15 cellular contexts compared by ENCODE assay signal in genomic region chr1:36164399-36164798, GRCh38. TPM values are rescaled to one million over a fixed set of nuclear protein-coding genes. Genes with fewer than 3 reads are reported as not detected.
DNase-seq lines count a peak whose midpoint lies in the region; ATAC-seq, FAIRE-seq and TF ChIP-seq lines count a peak whose summit lies in the region.
"Had no signal": no experiment of that assay in that cellular context is flagged by ENCODE, and none has a peak within 500 bp of the region (broad histone marks: within the 10 kb centered on the region; RNA-seq: fewer than 3 reads in every experiment).

No MANE protein-coding gene starts in this region.

- intact Hi-C loops in dendritic cell treated with granulocyte-macrophage colony-stimulating factor and Interleukin-4, amounts not matched to agents 40 ng/mL and 50 ng/mL, for 4 days (cut with micrococcal nuclease) = no loop called here
- intact Hi-C loops in gastrocnemius medialis (cut with DNase I; ENCODE audit: low total_unique reads) = no loop called here

- no peaks in the 10 kb centered on the region for H3K9me3 Mint-ChIP-seq in T-helper 2 cell treated with Interferon-gamma antibody and Interleukin-4, amounts not matched to agents 5 μg/mL and 100 μg/mL, for 36 hours
- H3K9me3 Mint-ChIP-seq in dendritic cell treated with granulocyte-macrophage colony-stimulating factor and Interleukin-4, amounts not matched to agents 40 ng/mL and 50 ng/mL, for 4 days = peaks cover 8% of the 10 kb centered on the region

- H3K4me3 ChIP-seq in LNCaP clone FGC (ENCODE audit: low read depth, low read length) (peak overlapping the region; percentile 25), gastrocnemius medialis (no peak overlapping the region)
- H3K4me3 ChIP-seq: PC-9, thoracic aorta had no signal

- H3K27me3 Mint-ChIP-seq in T-helper 2 cell treated with Interferon-gamma antibody and Interleukin-4, amounts not matched to agents 5 μg/mL and 100 μg/mL, for 36 hours (ENCODE audit: low read depth) = no peaks in the 10 kb centered on the region
- no peaks in the 10 kb centered on the region for H3K27me3 Mint-ChIP-seq in dendritic cell treated with granulocyte-macrophage colony-stimulating factor and Interleukin-4, amounts not matched to agents 40 ng/mL and 50 ng/mL, for 4 days

- FAIRE-seq in H54 (lab: Jason Lieb, UNC) = no peak
- FAIRE-seq: D721Med had no signal

- in situ Hi-C loops in gastrocnemius medialis (cut with MboI; ENCODE audit: low sequenced_read_pairs in 4 of 4) = no loop called here

- DNase-seq in T-helper 2 cell treated with Interferon-gamma antibody and Interleukin-4, amounts not matched to agents 5 μg/mL and 100 μg/mL, for 36 hours (ENCODE audit: low spot score) = no peak
- DNase-seq in T-helper 2 cell (no peak), LNCaP clone FGC (ENCODE audit: low read depth) (no peak), gastrocnemius medialis (no peak), SKM-1 (lab: John Stamatoyannopoulos, UW; ENCODE audit: unreplicated experiment) (no peak), H54 (ENCODE audit: insufficient read length, low spot score) (no peak), SKM-1 treated with dmso at 0.1 percent for 144 hours (lab: John Stamatoyannopoulos, UW; ENCODE audit: unreplicated experiment) (no peak)
- DNase-seq: cortex of kidney, NCI-H1092 treated with DMSO at 0.1 percent for 48 hours, NCI-H226, PC-9 had no signal

- H3K4me1 Mint-ChIP-seq in T-helper 2 cell treated with Interferon-gamma antibody and Interleukin-4, amounts not matched to agents 5 μg/mL and 100 μg/mL, for 36 hours (ENCODE audit: low read depth) = peaks cover 57% of the 10 kb centered on the region
- peaks cover 85% of the 10 kb centered on the region for H3K4me1 Mint-ChIP-seq in dendritic cell treated with granulocyte-macrophage colony-stimulating factor and Interleukin-4, amounts not matched to agents 40 ng/mL and 50 ng/mL, for 4 days (ENCODE audit: low read depth)

- H3K4me3 Mint-ChIP-seq in T-helper 2 cell treated with Interferon-gamma antibody and Interleukin-4, amounts not matched to agents 5 μg/mL and 100 μg/mL, for 36 hours = no peak overlapping the region
- no peak overlapping the region for H3K4me3 Mint-ChIP-seq in dendritic cell treated with granulocyte-macrophage colony-stimulating factor and Interleukin-4, amounts not matched to agents 40 ng/mL and 50 ng/mL, for 4 days

- peaks cover 50% of the 10 kb centered on the region for H3K36me3 Mint-ChIP-seq in T-helper 2 cell treated with Interferon-gamma antibody and Interleukin-4, amounts not matched to agents 5 μg/mL and 100 μg/mL, for 36 hours (ENCODE audit: low read depth)
- peaks cover 67% of the 10 kb centered on the region for H3K36me3 Mint-ChIP-seq in dendritic cell treated with granulocyte-macrophage colony-stimulating factor and Interleukin-4, amounts not matched to agents 40 ng/mL and 50 ng/mL, for 4 days (ENCODE audit: low read depth)

- peak overlapping the region; percentile 11 for H3K27ac Mint-ChIP-seq in T-helper 2 cell treated with Interferon-gamma antibody and Interleukin-4, amounts not matched to agents 5 μg/mL and 100 μg/mL, for 36 hours
- H3K27ac Mint-ChIP-seq in dendritic cell treated with granulocyte-macrophage colony-stimulating factor and Interleukin-4, amounts not matched to agents 40 ng/mL and 50 ng/mL, for 4 days = peak overlapping the region; percentile 79

- ATAC-seq in gastrocnemius medialis = no peak

- TF ChIP-seq CTCF in LNCaP clone FGC (IDR thresholded peaks at IDR 0.05; ENCODE audit: control insufficient read depth, extremely low read depth, insufficient read depth) (no peak), gastrocnemius medialis (IDR thresholded peaks at IDR 0.05 in 4 of 5, conservative IDR thresholded peaks at IDR 0.05 in 1 of 5) (no peak)

- no peaks in the 10 kb centered on the region for H3K27me3 ChIP-seq in gastrocnemius medialis

- H3K36me3 ChIP-seq in gastrocnemius medialis = no peaks in the 10 kb centered on the region

- no peaks in the 10 kb centered on the region for H3K9me3 ChIP-seq in gastrocnemius medialis
- H3K9me3 ChIP-seq: thoracic aorta had no signal

- peak overlapping the region; percentile 96 to 100 (median 99) for H3K27ac ChIP-seq in gastrocnemius medialis
- H3K27ac ChIP-seq: PC-9 had no signal

- peaks cover 88 to 95% of the 10 kb centered on the region in 2 donors for H3K4me1 ChIP-seq in gastrocnemius medialis

- TF ChIP-seq POLR2A in gastrocnemius medialis (IDR thresholded peaks at IDR 0.05) (no peak), H54 (IDR thresholded peaks at IDR 0.05; ENCODE audit: low read depth, low read length) (no peak)

RNA-seq across cellular contexts. Expression of gene MAP7D1, which starts 8.4 kb away (rescaled TPM):
- total RNA-seq in gastrocnemius medialis = 100 to 1,000 TPM; 376 to 967 (median 474) TPM

RNA-seq across cellular contexts. Expression of gene TRAPPC3, which starts 15.1 kb away (rescaled TPM):
- 10 to 100 TPM; 57.5 to 72.4 (median 63.5) TPM for total RNA-seq in gastrocnemius medialis

RNA-seq across cellular contexts. Expression of gene COL8A2, which starts 39.4 kb away (rescaled TPM):
- total RNA-seq in gastrocnemius medialis = 1 to 10 TPM in 1 of 4 donors, under 1 TPM in 3; 0.61 to 1.6 (median 0.81) TPM
- total RNA-seq: T-helper 2 cell treated with Interferon-gamma antibody and Interleukin-4, amounts not matched to agents 100 ng/mL and 5 ng/mL, for 36 hours had no signal

RNA-seq across cellular contexts. Expression of gene THRAP3, which starts 59.8 kb away (rescaled TPM):
- 100 to 1,000 TPM in 3 of 4 donors, 10 to 100 TPM in 1; 88.2 to 174 (median 146) TPM for total RNA-seq in gastrocnemius medialis
